In the genomic region with DNA sequence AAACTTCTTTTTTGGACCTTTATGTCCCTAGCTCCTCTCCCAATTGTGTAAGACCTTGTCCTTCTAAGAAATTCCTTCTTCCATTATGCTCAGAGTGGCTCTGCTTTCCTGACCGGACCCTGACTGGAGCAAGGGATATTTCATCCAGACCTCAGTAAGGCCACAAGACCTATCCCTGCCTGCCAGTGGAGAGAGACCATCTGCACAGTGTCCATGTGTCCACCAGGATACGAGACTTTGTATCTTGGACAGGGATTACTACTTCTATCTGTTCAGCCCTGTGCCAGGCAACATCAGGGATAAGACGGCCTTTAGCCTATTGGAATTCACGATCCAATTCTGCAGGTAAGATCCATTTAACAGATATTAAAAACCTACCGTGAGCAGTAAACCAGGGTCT, we compare ENCODE assay signal across 38 cellular contexts. TPM values are rescaled to one million over a fixed set of nuclear protein-coding genes. Genes with fewer than 3 reads are reported as not detected.
"Had no signal": no experiment of that assay in that cellular context is flagged by ENCODE, and none has a peak within 500 bp of the region (broad histone marks: within the 10 kb centered on the region; RNA-seq: fewer than 3 reads in every experiment).

No MANE protein-coding gene starts in this region.

- H3K79me2 ChIP-seq: hepatocyte had no signal

- H3K27ac Mint-ChIP-seq: activated B cell treated with CpG ODN at 0.5 μM for 24 hours; activated CD8-positive, alpha-beta T cell treated with anti-CD3 and anti-CD28 coated beads for 36 hours; activated naive CD4-positive, alpha-beta T cell treated with anti-CD3 and anti-CD28 coated beads for 36 hours; activated naive CD4-positive, alpha-beta T cell treated with anti-CD3 and anti-CD28 coated beads, Interleukin-2, amount 50 U/mL, for 24 hours; activated naive CD8-positive, alpha-beta T cell treated with anti-CD3 and anti-CD28 coated beads for 36 hours; activated naive CD8-positive, alpha-beta T cell treated with anti-CD3 and anti-CD28 coated beads, Interleukin-2, amount 50 U/mL, for 24 hours; activated T-helper 17 cell treated with anti-CD3 and anti-CD28 coated beads, Interleukin-2, amount 50 U/mL, for 72 hours; T-helper 17 cell; T-helper 2 cell treated with Interferon-gamma antibody and Interleukin-4, amounts not matched to agents 5 μg/mL and 100 μg/mL, for 36 hours had no signal

- H3K36me3 ChIP-seq: adrenal gland, breast epithelium, cardiac muscle cell, colonic mucosa, esophagus squamous epithelium, gastroesophageal sphincter, heart right ventricle, WERI-Rb-1 had no signal

- H3K4me3 Mint-ChIP-seq: activated B cell treated with CpG ODN at 0.5 μM for 24 hours; activated CD8-positive, alpha-beta T cell treated with anti-CD3 and anti-CD28 coated beads for 36 hours; activated naive CD4-positive, alpha-beta T cell treated with anti-CD3 and anti-CD28 coated beads for 36 hours; activated naive CD4-positive, alpha-beta T cell treated with anti-CD3 and anti-CD28 coated beads, Interleukin-2, amount 50 U/mL, for 24 hours; activated naive CD8-positive, alpha-beta T cell treated with anti-CD3 and anti-CD28 coated beads for 36 hours; activated naive CD8-positive, alpha-beta T cell treated with anti-CD3 and anti-CD28 coated beads, Interleukin-2, amount 50 U/mL, for 24 hours; activated T-cell treated with anti-CD3 and anti-CD28 coated beads, Interleukin-2, amount 50 U/mL, for 4 hours; activated T-helper 17 cell treated with anti-CD3 and anti-CD28 coated beads, Interleukin-2, amount 50 U/mL, for 72 hours; brain; T-helper 17 cell; T-helper 2 cell treated with Interferon-gamma antibody and Interleukin-4, amounts not matched to agents 5 μg/mL and 100 μg/mL, for 36 hours had no signal

- H3K4me1 Mint-ChIP-seq: activated B cell treated with CpG ODN at 0.5 μM for 24 hours; activated naive CD4-positive, alpha-beta T cell treated with anti-CD3 and anti-CD28 coated beads, Interleukin-2, amount 50 U/mL, for 24 hours; activated naive CD8-positive, alpha-beta T cell treated with anti-CD3 and anti-CD28 coated beads for 36 hours; activated naive CD8-positive, alpha-beta T cell treated with anti-CD3 and anti-CD28 coated beads, Interleukin-2, amount 50 U/mL, for 24 hours; activated T-helper 17 cell treated with anti-CD3 and anti-CD28 coated beads, Interleukin-2, amount 50 U/mL, for 72 hours; T-helper 17 cell had no signal

- H3K4me2 ChIP-seq: hepatocyte had no signal

- H3K4me3 ChIP-seq: adrenal gland, breast epithelium, cardiac muscle cell, colonic mucosa, esophagus squamous epithelium, gastroesophageal sphincter, heart right ventricle, hepatocyte had no signal

- H3K4me1 ChIP-seq: adrenal gland, breast epithelium, colonic mucosa, esophagus squamous epithelium, gastroesophageal sphincter, heart right ventricle had no signal

- H3K27ac ChIP-seq: adrenal gland, breast epithelium, cardiac muscle cell, colonic mucosa, esophagus squamous epithelium, gastroesophageal sphincter, heart right ventricle, hepatocyte, WERI-Rb-1 had no signal

- H3K27me3 ChIP-seq: adrenal gland, breast epithelium, colonic mucosa, gastroesophageal sphincter, heart right ventricle had no signal

- DNase-seq: activated B cell treated with CpG ODN at 0.5 μM for 24 hours; activated CD4-positive, alpha-beta T cell treated with anti-CD3 and anti-CD28 coated beads for 48 hours; activated CD4-positive, alpha-beta T cell treated with anti-CD3 and anti-CD28 coated beads, Interleukin-2, amount 50 U/mL, for 1 hour; activated CD4-positive, alpha-beta T cell treated with anti-CD3 and anti-CD28 coated beads, Interleukin-2, amount 50 U/mL, for 48 hours; activated CD8-positive, alpha-beta memory T cell treated with anti-CD3 and anti-CD28 coated beads for 24 hours; activated CD8-positive, alpha-beta T cell treated with anti-CD3 and anti-CD28 coated beads for 36 hours; activated effector memory CD4-positive, alpha-beta T cell treated with Interleukin-2 at 50 U/mL for 16 hours; activated naive CD4-positive, alpha-beta T cell treated with anti-CD3 and anti-CD28 coated beads for 36 hours; activated naive CD8-positive, alpha-beta T cell treated with anti-CD3 and anti-CD28 coated beads for 36 hours; activated naive CD8-positive, alpha-beta T cell treated with anti-CD3 and anti-CD28 coated beads, Interleukin-2, amount 50 U/mL, for 24 hours; activated T-cell treated with anti-CD3 and anti-CD28 coated beads, Interleukin-2, amount 50 U/mL, for 4 hours; adrenal gland; amygdala; aorta; central memory CD4-positive, alpha-beta T cell; cerebellar nuclear complex; colonic mucosa; effector memory CD4-positive, alpha-beta T cell; erythroblast; esophagus squamous epithelium; foreskin melanocyte; heart right ventricle; T-helper 17 cell; T1000; WERI-Rb-1 had no signal

- H3K9me3 ChIP-seq: adrenal gland, breast epithelium, colonic mucosa, esophagus squamous epithelium, gastroesophageal sphincter, heart right ventricle had no signal

- ATAC-seq: activated CD4-positive, CD25-positive, alpha-beta regulatory T cell treated with anti-CD3 and anti-CD28 coated beads, Interleukin-2, amount 50 U/mL, for 24 hours; activated CD8-positive, alpha-beta T cell treated with anti-CD3 and anti-CD28 coated beads for 36 hours; activated naive CD8-positive, alpha-beta T cell treated with anti-CD3 and anti-CD28 coated beads, Interleukin-2, amount 50 U/mL, for 24 hours; activated T-cell treated with anti-CD3 and anti-CD28 coated beads, Interleukin-2, amount 50 U/mL, for 4 hours; activated T-helper 17 cell treated with anti-CD3 and anti-CD28 coated beads, Interleukin-2, amount 50 U/mL, for 72 hours; gastroesophageal sphincter; heart right ventricle; T-helper 17 cell had no signal

- H2AFZ ChIP-seq: hepatocyte had no signal

- H3K36me3 Mint-ChIP-seq: activated naive CD4-positive, alpha-beta T cell treated with anti-CD3 and anti-CD28 coated beads, Interleukin-2, amount 50 U/mL, for 24 hours; activated naive CD8-positive, alpha-beta T cell treated with anti-CD3 and anti-CD28 coated beads for 36 hours; brain had no signal

- H3K27me3 Mint-ChIP-seq: activated CD8-positive, alpha-beta T cell treated with anti-CD3 and anti-CD28 coated beads for 36 hours; activated naive CD4-positive, alpha-beta T cell treated with anti-CD3 and anti-CD28 coated beads, Interleukin-2, amount 50 U/mL, for 24 hours; activated naive CD8-positive, alpha-beta T cell treated with anti-CD3 and anti-CD28 coated beads for 36 hours; activated T-helper 17 cell treated with anti-CD3 and anti-CD28 coated beads, Interleukin-2, amount 50 U/mL, for 72 hours had no signal

- H3K9me3 Mint-ChIP-seq: activated B cell treated with CpG ODN at 0.5 μM for 24 hours; activated CD8-positive, alpha-beta T cell treated with anti-CD3 and anti-CD28 coated beads for 36 hours; activated naive CD4-positive, alpha-beta T cell treated with anti-CD3 and anti-CD28 coated beads for 36 hours; activated naive CD4-positive, alpha-beta T cell treated with anti-CD3 and anti-CD28 coated beads, Interleukin-2, amount 50 U/mL, for 24 hours; activated naive CD8-positive, alpha-beta T cell treated with anti-CD3 and anti-CD28 coated beads for 36 hours; activated naive CD8-positive, alpha-beta T cell treated with anti-CD3 and anti-CD28 coated beads, Interleukin-2, amount 50 U/mL, for 24 hours; activated T-cell treated with anti-CD3 and anti-CD28 coated beads, Interleukin-2, amount 50 U/mL, for 4 hours; activated T-helper 17 cell treated with anti-CD3 and anti-CD28 coated beads, Interleukin-2, amount 50 U/mL, for 72 hours; brain; T-helper 2 cell treated with Interferon-gamma antibody and Interleukin-4, amounts not matched to agents 5 μg/mL and 100 μg/mL, for 36 hours had no signal

RNA-seq across cellular contexts. Expression of gene ATOH7, which starts 7.2 kb away (rescaled TPM):
- total RNA-seq: activated B cell treated with CpG ODN at 0.5 μM for 24 hours; activated CD8-positive, alpha-beta T cell treated with anti-CD3 and anti-CD28 coated beads for 36 hours; activated naive CD4-positive, alpha-beta T cell treated with anti-CD3 and anti-CD28 coated beads for 36 hours; activated naive CD8-positive, alpha-beta T cell treated with anti-CD3 and anti-CD28 coated beads for 36 hours; activated T-cell treated with anti-CD3 and anti-CD28 coated beads, Interleukin-2, amount 50 U/mL, for 4 hours; activated T-helper 17 cell treated with anti-CD3 and anti-CD28 coated beads, Interleukin-2, amount 50 U/mL, for 72 hours; cardiac muscle cell; dermis microvascular lymphatic vessel endothelial cell; esophagus squamous epithelium; fibroblast of lung; fibroblast of villous mesenchyme; glomerular endothelial cell; heart right ventricle; T-helper 17 cell had no signal
- polyA plus RNA-seq: aorta, fibroblast of lung, hepatocyte had no signal
